In genomic region chr7:108016841-108017775, GRCh38 we compare ENCODE assay signal across 1 cellular context.
A peak's percentile ranks its signal among the peaks of the same experiment; 100 is the strongest.
TF ChIP-seq lines count a peak whose summit lies in the region.

No MANE protein-coding gene starts in this region.

TF ChIP-seq in SK-N-SH, 30 proteins besides CTCF, POLR2A, EP300 and RAD21 (continued from another document):
- TF ChIP-seq JUND (IDR thresholded peaks at IDR 0.05) (no peak), ELF1 (IDR thresholded peaks at IDR 0.05) (no peak), FOXM1 (IDR thresholded peaks at IDR 0.05; ENCODE audit: low read depth) (no peak), SMC3 (IDR thresholded peaks at IDR 0.05; ENCODE audit: low read depth, low read length) (peak; percentile 55), MXI1 (IDR thresholded peaks at IDR 0.05; ENCODE audit: low read depth, low read length) (no peak)
- TF ChIP-seq, protein P1, sequence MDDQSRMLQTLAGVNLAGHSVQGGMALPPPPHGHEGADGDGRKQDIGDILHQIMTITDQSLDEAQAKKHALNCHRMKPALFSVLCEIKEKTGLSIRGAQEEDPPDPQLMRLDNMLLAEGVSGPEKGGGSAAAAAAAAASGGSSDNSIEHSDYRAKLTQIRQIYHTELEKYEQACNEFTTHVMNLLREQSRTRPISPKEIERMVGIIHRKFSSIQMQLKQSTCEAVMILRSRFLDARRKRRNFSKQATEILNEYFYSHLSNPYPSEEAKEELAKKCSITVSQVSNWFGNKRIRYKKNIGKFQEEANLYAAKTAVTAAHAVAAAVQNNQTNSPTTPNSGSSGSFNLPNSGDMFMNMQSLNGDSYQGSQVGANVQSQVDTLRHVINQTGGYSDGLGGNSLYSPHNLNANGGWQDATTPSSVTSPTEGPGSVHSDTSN (IDR thresholded peaks at IDR 0.05): 0 out of 2 replicates have a peak, but pooled peaks have one; percentile 7
